Comparison of ENCODE assay signal across 26 cellular contexts in genomic region chr1:35850051-35850450, GRCh38. TPM values are rescaled to one million over a fixed set of nuclear protein-coding genes. Genes with fewer than 3 reads are reported as not detected.
DNase-seq lines count a peak whose midpoint lies in the region; ATAC-seq and TF ChIP-seq lines count a peak whose summit lies in the region.
"Had no signal": no experiment of that assay in that cellular context is flagged by ENCODE, and none has a peak within 500 bp of the region (broad histone marks: within the 10 kb centered on the region; RNA-seq: fewer than 3 reads in every experiment).

No MANE protein-coding gene starts in this region.

- H3K4me2 ChIP-seq in parathyroid adenoma (ENCODE audit: low read length), result peak overlapping the region; percentile 53

- H3K4me1 ChIP-seq in endodermal cell (ENCODE audit: control insufficient read depth, insufficient read depth, low read length) (no peaks in the 10 kb centered on the region), parathyroid adenoma (no peaks in the 10 kb centered on the region)

- no peaks in the 10 kb centered on the region for H3K9me3 Mint-ChIP-seq in endodermal cell
- H3K9me3 Mint-ChIP-seq: activated CD8-positive, alpha-beta T cell treated with anti-CD3 and anti-CD28 coated beads for 36 hours; CD4-positive, CD25-positive, alpha-beta regulatory T cell; natural killer cell treated with Interleukin-12 subunit alpha and Interleukin-12 subunit beta and Interleukin-15 and Interleukin-18, amount 100 ng/mL, for 72 hours; stimulated activated memory B cell treated with anti-CD40 and anti-IgM and Interleukin-4, amounts not matched to agents 10 μg/mL and 1 μg/mL and 100 μg/mL, for 72 hours had no signal

- H3K36me3 ChIP-seq in endodermal cell (ENCODE audit: control insufficient read depth, insufficient read depth, low read length) (peaks cover 63% of the 10 kb centered on the region), parathyroid adenoma (ENCODE audit: control insufficient read depth, insufficient read depth, low read length) (no peaks in the 10 kb centered on the region)

- H3K9ac ChIP-seq in endodermal cell (ENCODE audit: extremely low read depth, low read length, poor library complexity, severe bottlenecking) (no peak overlapping the region), parathyroid adenoma (no peak overlapping the region)

- H3K4me3 ChIP-seq in endodermal cell (ENCODE audit: low read length) (no peak overlapping the region), parathyroid adenoma (ENCODE audit: low read depth, low read length) (peak overlapping the region; percentile 20)
- H3K4me3 ChIP-seq: lung, testis had no signal

- 86 to 87% methylated on average over 1 to 2 of the region's 2 CpGs for WGBS in endodermal cell (ENCODE audit: insufficient coverage in 1 of 2, insufficient read length in 1 of 2), 2 experiments

- H3K4me3 Mint-ChIP-seq in endodermal cell, result no peak overlapping the region
- H3K4me3 Mint-ChIP-seq: activated CD8-positive, alpha-beta T cell treated with anti-CD3 and anti-CD28 coated beads for 36 hours; CD4-positive, CD25-positive, alpha-beta regulatory T cell; natural killer cell treated with Interleukin-12 subunit alpha and Interleukin-12 subunit beta and Interleukin-15 and Interleukin-18, amount 100 ng/mL, for 72 hours; stimulated activated memory B cell treated with anti-CD40 and anti-IgM and Interleukin-4, amounts not matched to agents 10 μg/mL and 1 μg/mL and 100 μg/mL, for 72 hours had no signal

- TF ChIP-seq POLR2A in erythroblast (IDR thresholded peaks at IDR 0.05; ENCODE audit: low read length), result no peak

- peak overlapping the region; percentile 35 for H3K27ac Mint-ChIP-seq in endodermal cell
- H3K27ac Mint-ChIP-seq: activated CD8-positive, alpha-beta T cell treated with anti-CD3 and anti-CD28 coated beads for 36 hours; CD4-positive, CD25-positive, alpha-beta regulatory T cell; natural killer cell treated with Interleukin-12 subunit alpha and Interleukin-12 subunit beta and Interleukin-15 and Interleukin-18, amount 100 ng/mL, for 72 hours; stimulated activated memory B cell treated with anti-CD40 and anti-IgM and Interleukin-4, amounts not matched to agents 10 μg/mL and 1 μg/mL and 100 μg/mL, for 72 hours had no signal

- H3K79me2 ChIP-seq in parathyroid adenoma, result no peaks in the 10 kb centered on the region

- TF ChIP-seq CTCF in 22Rv1 (IDR thresholded peaks at IDR 0.05) (no peak), endodermal cell (conservative IDR thresholded peaks at IDR 0.05) (no peak), parathyroid adenoma (IDR thresholded peaks at IDR 0.05) (no peak)

- H2AFZ ChIP-seq in parathyroid adenoma, result peak overlapping the region; percentile 5

- no peaks in the 10 kb centered on the region for H3K27me3 Mint-ChIP-seq in endodermal cell (ENCODE audit: insufficient read depth)
- H3K27me3 Mint-ChIP-seq: activated CD8-positive, alpha-beta T cell treated with anti-CD3 and anti-CD28 coated beads for 36 hours; CD4-positive, CD25-positive, alpha-beta regulatory T cell; natural killer cell treated with Interleukin-12 subunit alpha and Interleukin-12 subunit beta and Interleukin-15 and Interleukin-18, amount 100 ng/mL, for 72 hours; stimulated activated memory B cell treated with anti-CD40 and anti-IgM and Interleukin-4, amounts not matched to agents 10 μg/mL and 1 μg/mL and 100 μg/mL, for 72 hours had no signal

- no peaks in the 10 kb centered on the region for H3K9me3 ChIP-seq in endodermal cell (ENCODE audit: control insufficient read depth, low read length)
- no peaks in the 10 kb centered on the region for H3K9me3 ChIP-seq in parathyroid adenoma (ENCODE audit: control insufficient read depth, low read length)
- H3K9me3 ChIP-seq: testis had no signal

- ATAC-seq in HG02759 (IDR thresholded peaks at IDR 0.05; ENCODE audit: unreplicated experiment) (no peak), HG02973 (IDR thresholded peaks at IDR 0.05; ENCODE audit: unreplicated experiment) (no peak)
- ATAC-seq: activated CD8-positive, alpha-beta T cell treated with anti-CD3 and anti-CD28 coated beads for 36 hours; natural killer cell treated with Interleukin-12 subunit alpha and Interleukin-12 subunit beta and Interleukin-15 and Interleukin-18, amount 100 ng/mL, for 72 hours; Panc1; stimulated activated memory B cell treated with anti-CD40 and anti-IgM and Interleukin-4, amounts not matched to agents 10 μg/mL and 1 μg/mL and 100 μg/mL, for 72 hours had no signal

- H3K27me3 ChIP-seq in endodermal cell (ENCODE audit: control insufficient read depth, insufficient read depth, low read length, poor library complexity, severe bottlenecking) (no peaks in the 10 kb centered on the region), parathyroid adenoma (ENCODE audit: control insufficient read depth, insufficient read depth, low read length) (no peaks in the 10 kb centered on the region)
- H3K27me3 ChIP-seq: testis had no signal

- peak; percentile 5 for DNase-seq in M059J (ENCODE audit: low read depth)
- no peak for DNase-seq in endodermal cell
- no peak for DNase-seq in DMS79 treated with DMSO at 0.1 percent for 48 hours (lab: John Stamatoyannopoulos, UW)
- no peak for DNase-seq in erythroblast (lab: John Stamatoyannopoulos, UW)
- DNase-seq: activated CD8-positive, alpha-beta memory T cell treated with anti-CD3 and anti-CD28 coated beads, Interleukin-2, amount 50 U/mL, for 48 hours; activated CD8-positive, alpha-beta T cell treated with anti-CD3 and anti-CD28 coated beads for 36 hours; activated naive CD4-positive, alpha-beta T cell treated with anti-CD3 and anti-CD28 coated beads, Interleukin-2, amount 50 U/mL, for 16 hours; AML-193; Calu3; CD4-positive, CD25-positive, alpha-beta regulatory T cell; KG1; MM.1S; NCI-H1417 treated with DMSO at 0.1 percent for 48 hours; NCI-H2081; NCI-H226; NCI-H526 treated with DMSO at 0.1 percent for 48 hours; SHP77; testis had no signal

- H3K36me3 Mint-ChIP-seq in endodermal cell (ENCODE audit: low read depth), result peaks cover 41% of the 10 kb centered on the region

- H3K4me1 Mint-ChIP-seq in endodermal cell, result peaks cover 5% of the 10 kb centered on the region
- H3K4me1 Mint-ChIP-seq: stimulated activated memory B cell treated with anti-CD40 and anti-IgM and Interleukin-4, amounts not matched to agents 10 μg/mL and 1 μg/mL and 100 μg/mL, for 72 hours had no signal

- H3K27ac ChIP-seq in 22Rv1 (peak overlapping the region; percentile 18; the same call in 1 of the 2 replicates), endodermal cell (ENCODE audit: low read depth, low read length) (no peak overlapping the region), parathyroid adenoma (peak overlapping the region; percentile 51)

RNA-seq across cellular contexts. Expression of gene AGO1, which starts 33.0 kb away (rescaled TPM):
- total RNA-seq in M059J (2014; rRNA removed; shearing (Covaris generic)), result 7.1 and 12.0 TPM in 2 replicates
- total RNA-seq in endodermal cell, result 10 to 100 TPM; 54.5 to 65.7 TPM
- 48.5 TPM for polyA plus RNA-seq in endodermal cell (2013, experiment 1 of 2)
- 52.3 TPM for polyA plus RNA-seq in endodermal cell (2013, experiment 2 of 2)

RNA-seq across cellular contexts. Expression of gene AGO4, which starts 42.2 kb away (rescaled TPM):
- 3.4 and 7.1 TPM in 2 replicates for total RNA-seq in M059J (2014; rRNA removed; shearing (Covaris generic))
- 10 to 100 TPM; 17.6 to 20.5 TPM for total RNA-seq in endodermal cell
- 20.1 TPM for polyA plus RNA-seq in endodermal cell (2013, experiment 1 of 2)
- polyA plus RNA-seq in endodermal cell (2013, experiment 2 of 2), result 18.1 TPM
